In the genomic region with DNA sequence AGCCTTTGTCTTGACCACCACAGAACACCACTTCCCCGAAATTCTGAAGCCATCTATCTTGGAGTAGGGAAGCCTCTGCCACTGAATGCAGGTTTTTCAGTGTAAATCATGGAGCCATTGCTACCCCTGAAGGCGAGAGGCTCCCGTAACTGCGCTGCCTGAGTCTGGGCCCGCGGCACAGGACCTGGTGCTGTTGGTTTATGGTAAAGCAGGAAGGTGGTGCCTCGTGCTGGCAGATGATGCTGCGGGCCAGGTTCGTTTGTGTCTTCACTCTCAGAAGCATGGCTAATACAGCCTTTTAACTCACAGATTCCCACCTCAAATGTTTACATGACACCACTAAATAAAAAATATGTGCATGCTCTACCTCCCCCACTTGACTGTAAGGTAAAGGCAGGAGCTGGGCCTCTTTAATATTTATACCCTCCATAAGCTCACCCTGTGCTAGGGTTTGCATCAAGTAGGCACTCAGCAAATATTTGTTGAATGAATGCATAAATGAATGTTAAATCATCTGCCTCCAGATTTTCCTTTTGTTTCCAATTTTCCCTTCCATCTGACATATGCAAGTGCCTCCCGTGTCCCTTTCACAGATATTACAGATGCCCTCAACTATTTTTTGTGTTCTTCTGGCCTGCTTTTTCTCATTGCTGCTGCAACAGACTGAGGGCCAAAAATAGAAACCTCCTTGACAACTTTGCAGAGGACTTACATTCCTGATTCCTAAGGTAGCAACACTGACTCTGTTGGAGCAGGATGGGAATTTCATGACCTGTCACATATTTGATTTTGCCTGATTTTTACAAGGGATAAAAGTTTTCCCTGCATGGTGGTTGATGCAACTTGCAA, we compare ENCODE assay signal across 3 cellular contexts.
TF ChIP-seq lines count a peak whose summit lies in the region.

No MANE protein-coding gene starts in this region.

TF ChIP-seq in SK-N-SH, 30 proteins besides CTCF, POLR2A, EP300 and RAD21 (continues in another document):
- TF ChIP-seq JUND (IDR thresholded peaks at IDR 0.05) (no peak), TCF12 (IDR thresholded peaks at IDR 0.05) (no peak), CHD2 (IDR thresholded peaks at IDR 0.05; ENCODE audit: low read length, partially characterized antibody) (no peak), RCOR1 (IDR thresholded peaks at IDR 0.05; ENCODE audit: low read length) (no peak), FOSL2 (IDR thresholded peaks at IDR 0.05; ENCODE audit: borderline replicate concordance, low read depth) (no peak), FOXJ3 (CRISPR knock-in tag; IDR thresholded peaks at IDR 0.05) (no peak), TEAD4 (IDR thresholded peaks at IDR 0.05; ENCODE audit: borderline replicate concordance, insufficient read depth) (no peak), RXRA (IDR thresholded peaks at IDR 0.05; ENCODE audit: borderline replicate concordance, low read depth) (no peak), MXI1 (IDR thresholded peaks at IDR 0.05; ENCODE audit: low read depth, low read length) (no peak), EZH2phosphoT487 (IDR thresholded peaks at IDR 0.05; ENCODE audit: borderline replicate concordance, low read depth) (no peak), NRF1 (IDR thresholded peaks at IDR 0.05; ENCODE audit: low read depth, low read length) (no peak), RFX5 (IDR thresholded peaks at IDR 0.05; ENCODE audit: low read length) (no peak)
- TF ChIP-seq, protein P1, sequence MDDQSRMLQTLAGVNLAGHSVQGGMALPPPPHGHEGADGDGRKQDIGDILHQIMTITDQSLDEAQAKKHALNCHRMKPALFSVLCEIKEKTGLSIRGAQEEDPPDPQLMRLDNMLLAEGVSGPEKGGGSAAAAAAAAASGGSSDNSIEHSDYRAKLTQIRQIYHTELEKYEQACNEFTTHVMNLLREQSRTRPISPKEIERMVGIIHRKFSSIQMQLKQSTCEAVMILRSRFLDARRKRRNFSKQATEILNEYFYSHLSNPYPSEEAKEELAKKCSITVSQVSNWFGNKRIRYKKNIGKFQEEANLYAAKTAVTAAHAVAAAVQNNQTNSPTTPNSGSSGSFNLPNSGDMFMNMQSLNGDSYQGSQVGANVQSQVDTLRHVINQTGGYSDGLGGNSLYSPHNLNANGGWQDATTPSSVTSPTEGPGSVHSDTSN (IDR thresholded peaks at IDR 0.05), result no peak
- TF ChIP-seq, protein P2, sequence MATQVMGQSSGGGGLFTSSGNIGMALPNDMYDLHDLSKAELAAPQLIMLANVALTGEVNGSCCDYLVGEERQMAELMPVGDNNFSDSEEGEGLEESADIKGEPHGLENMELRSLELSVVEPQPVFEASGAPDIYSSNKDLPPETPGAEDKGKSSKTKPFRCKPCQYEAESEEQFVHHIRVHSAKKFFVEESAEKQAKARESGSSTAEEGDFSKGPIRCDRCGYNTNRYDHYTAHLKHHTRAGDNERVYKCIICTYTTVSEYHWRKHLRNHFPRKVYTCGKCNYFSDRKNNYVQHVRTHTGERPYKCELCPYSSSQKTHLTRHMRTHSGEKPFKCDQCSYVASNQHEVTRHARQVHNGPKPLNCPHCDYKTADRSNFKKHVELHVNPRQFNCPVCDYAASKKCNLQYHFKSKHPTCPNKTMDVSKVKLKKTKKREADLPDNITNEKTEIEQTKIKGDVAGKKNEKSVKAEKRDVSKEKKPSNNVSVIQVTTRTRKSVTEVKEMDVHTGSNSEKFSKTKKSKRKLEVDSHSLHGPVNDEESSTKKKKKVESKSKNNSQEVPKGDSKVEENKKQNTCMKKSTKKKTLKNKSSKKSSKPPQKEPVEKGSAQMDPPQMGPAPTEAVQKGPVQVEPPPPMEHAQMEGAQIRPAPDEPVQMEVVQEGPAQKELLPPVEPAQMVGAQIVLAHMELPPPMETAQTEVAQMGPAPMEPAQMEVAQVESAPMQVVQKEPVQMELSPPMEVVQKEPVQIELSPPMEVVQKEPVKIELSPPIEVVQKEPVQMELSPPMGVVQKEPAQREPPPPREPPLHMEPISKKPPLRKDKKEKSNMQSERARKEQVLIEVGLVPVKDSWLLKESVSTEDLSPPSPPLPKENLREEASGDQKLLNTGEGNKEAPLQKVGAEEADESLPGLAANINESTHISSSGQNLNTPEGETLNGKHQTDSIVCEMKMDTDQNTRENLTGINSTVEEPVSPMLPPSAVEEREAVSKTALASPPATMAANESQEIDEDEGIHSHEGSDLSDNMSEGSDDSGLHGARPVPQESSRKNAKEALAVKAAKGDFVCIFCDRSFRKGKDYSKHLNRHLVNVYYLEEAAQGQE (IDR thresholded peaks at IDR 0.05; ENCODE audit: low read depth, low read length), result no peak
- TF ChIP-seq, protein P3, sequence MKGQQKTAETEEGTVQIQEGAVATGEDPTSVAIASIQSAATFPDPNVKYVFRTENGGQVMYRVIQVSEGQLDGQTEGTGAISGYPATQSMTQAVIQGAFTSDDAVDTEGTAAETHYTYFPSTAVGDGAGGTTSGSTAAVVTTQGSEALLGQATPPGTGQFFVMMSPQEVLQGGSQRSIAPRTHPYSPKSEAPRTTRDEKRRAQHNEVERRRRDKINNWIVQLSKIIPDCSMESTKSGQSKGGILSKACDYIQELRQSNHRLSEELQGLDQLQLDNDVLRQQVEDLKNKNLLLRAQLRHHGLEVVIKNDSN (IDR thresholded peaks at IDR 0.05; ENCODE audit: borderline replicate concordance, low read depth), result no peak

TF ChIP-seq in SK-N-SH treated with all-trans-retinoic acid at 6 μM for 48 hours, 23 proteins besides CTCF, POLR2A, EP300 and RAD21:
- TF ChIP-seq ZFP3 (CRISPR knock-in tag; IDR thresholded peaks at IDR 0.05) (no peak), ZNF565 (CRISPR knock-in tag; conservative IDR thresholded peaks at IDR 0.05; ENCODE audit: low read depth) (no peak), TCF4 (CRISPR knock-in tag; IDR thresholded peaks at IDR 0.05; ENCODE audit: borderline replicate concordance) (no peak), SNAI2 (CRISPR knock-in tag; IDR thresholded peaks at IDR 0.05) (no peak), CSDC2 (CRISPR knock-in tag; IDR thresholded peaks at IDR 0.05) (no peak), ZC3H10 (CRISPR knock-in tag; IDR thresholded peaks at IDR 0.05) (no peak), TOX (CRISPR knock-in tag; IDR thresholded peaks at IDR 0.05; ENCODE audit: borderline replicate concordance) (no peak), ISL1 (CRISPR knock-in tag; IDR thresholded peaks at IDR 0.05) (no peak), GLIS3 (CRISPR knock-in tag; IDR thresholded peaks at IDR 0.05) (no peak), PPARA (CRISPR knock-in tag; IDR thresholded peaks at IDR 0.05; ENCODE audit: borderline replicate concordance) (no peak), OSR1 (CRISPR knock-in tag; IDR thresholded peaks at IDR 0.05) (no peak)
- TF ChIP-seq, protein P4, sequence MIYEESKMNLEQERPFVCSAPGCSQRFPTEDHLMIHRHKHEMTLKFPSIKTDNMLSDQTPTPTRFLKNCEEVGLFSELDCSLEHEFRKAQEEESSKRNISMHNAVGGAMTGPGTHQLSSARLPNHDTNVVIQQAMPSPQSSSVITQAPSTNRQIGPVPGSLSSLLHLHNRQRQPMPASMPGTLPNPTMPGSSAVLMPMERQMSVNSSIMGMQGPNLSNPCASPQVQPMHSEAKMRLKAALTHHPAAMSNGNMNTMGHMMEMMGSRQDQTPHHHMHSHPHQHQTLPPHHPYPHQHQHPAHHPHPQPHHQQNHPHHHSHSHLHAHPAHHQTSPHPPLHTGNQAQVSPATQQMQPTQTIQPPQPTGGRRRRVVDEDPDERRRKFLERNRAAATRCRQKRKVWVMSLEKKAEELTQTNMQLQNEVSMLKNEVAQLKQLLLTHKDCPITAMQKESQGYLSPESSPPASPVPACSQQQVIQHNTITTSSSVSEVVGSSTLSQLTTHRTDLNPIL (CRISPR knock-in tag; IDR thresholded peaks at IDR 0.05; ENCODE audit: low read depth), result no peak
- TF ChIP-seq, protein P5, sequence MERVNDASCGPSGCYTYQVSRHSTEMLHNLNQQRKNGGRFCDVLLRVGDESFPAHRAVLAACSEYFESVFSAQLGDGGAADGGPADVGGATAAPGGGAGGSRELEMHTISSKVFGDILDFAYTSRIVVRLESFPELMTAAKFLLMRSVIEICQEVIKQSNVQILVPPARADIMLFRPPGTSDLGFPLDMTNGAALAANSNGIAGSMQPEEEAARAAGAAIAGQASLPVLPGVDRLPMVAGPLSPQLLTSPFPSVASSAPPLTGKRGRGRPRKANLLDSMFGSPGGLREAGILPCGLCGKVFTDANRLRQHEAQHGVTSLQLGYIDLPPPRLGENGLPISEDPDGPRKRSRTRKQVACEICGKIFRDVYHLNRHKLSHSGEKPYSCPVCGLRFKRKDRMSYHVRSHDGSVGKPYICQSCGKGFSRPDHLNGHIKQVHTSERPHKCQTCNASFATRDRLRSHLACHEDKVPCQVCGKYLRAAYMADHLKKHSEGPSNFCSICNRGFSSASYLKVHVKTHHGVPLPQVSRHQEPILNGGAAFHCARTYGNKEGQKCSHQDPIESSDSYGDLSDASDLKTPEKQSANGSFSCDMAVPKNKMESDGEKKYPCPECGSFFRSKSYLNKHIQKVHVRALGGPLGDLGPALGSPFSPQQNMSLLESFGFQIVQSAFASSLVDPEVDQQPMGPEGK (CRISPR knock-in tag; IDR thresholded peaks at IDR 0.05; ENCODE audit: borderline replicate concordance), result no peak
- TF ChIP-seq, protein P6, sequence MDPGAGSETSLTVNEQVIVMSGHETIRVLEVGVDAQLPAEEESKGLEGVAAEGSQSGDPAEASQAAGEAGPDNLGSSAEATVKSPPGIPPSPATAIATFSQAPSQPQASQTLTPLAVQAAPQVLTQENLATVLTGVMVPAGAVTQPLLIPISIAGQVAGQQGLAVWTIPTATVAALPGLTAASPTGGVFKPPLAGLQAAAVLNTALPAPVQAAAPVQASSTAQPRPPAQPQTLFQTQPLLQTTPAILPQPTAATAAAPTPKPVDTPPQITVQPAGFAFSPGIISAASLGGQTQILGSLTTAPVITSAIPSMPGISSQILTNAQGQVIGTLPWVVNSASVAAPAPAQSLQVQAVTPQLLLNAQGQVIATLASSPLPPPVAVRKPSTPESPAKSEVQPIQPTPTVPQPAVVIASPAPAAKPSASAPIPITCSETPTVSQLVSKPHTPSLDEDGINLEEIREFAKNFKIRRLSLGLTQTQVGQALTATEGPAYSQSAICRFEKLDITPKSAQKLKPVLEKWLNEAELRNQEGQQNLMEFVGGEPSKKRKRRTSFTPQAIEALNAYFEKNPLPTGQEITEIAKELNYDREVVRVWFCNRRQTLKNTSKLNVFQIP (CRISPR knock-in tag; IDR thresholded peaks at IDR 0.05; ENCODE audit: borderline replicate concordance, low read depth), result no peak

TF ChIP-seq in H1, 55 proteins besides CTCF, POLR2A, EP300 and RAD21:
- TF ChIP-seq CREB1 (IDR thresholded peaks at IDR 0.05), result no peak
- no peak for TF ChIP-seq SP4 (IDR thresholded peaks at IDR 0.05; ENCODE audit: low read length)
- TF ChIP-seq FOSL1 (IDR thresholded peaks at IDR 0.05; ENCODE audit: insufficient read depth, low read depth, low read length), result no peak
TF ChIP-seq in H1: peak in this region for 0.
